ENCODE assay signal across 1 cellular context in the genomic region with DNA sequence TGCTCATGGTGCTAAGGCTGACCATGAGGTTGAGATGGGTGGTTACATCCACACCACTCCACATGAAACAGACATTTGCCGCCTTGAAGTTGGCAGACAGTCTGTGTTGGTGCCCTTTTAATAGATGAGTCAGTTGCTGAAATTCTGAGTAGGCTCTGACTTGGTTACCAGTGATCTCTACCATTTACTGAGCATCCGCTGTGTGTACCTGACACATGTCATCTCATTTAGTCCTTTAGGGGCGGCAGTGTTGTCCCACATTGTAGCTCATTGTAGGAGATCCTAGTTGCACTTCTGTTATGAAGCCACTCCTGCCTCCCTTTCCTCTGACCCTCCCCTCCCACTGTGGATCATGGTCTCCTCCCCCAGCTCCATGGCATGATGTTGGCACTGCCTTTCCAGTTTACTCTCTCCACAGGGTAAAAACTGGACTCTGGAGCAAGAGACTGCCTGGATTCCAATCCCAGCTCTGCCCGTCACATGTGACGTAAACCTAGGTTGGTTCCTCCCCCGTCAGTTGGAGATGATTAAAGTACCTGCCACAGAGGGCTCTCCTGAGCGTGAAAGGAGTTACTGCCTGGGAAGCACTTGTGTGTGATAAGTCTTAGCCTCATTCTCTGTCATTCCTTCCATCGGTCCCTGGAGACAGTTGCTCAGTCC.
TF ChIP-seq lines count a peak whose summit lies in the region.

No MANE protein-coding gene starts in this region.

TF ChIP-seq in GM23338, 12 proteins besides CTCF, POLR2A, EP300 and RAD21 (continued from another document):
- TF ChIP-seq NANOG (IDR thresholded peaks at IDR 0.05; ENCODE audit: borderline replicate concordance) = no peak
- no peak for TF ChIP-seq EZH2 (IDR thresholded peaks at IDR 0.05; ENCODE audit: low read depth, unreplicated experiment)
- TF ChIP-seq, protein P1, sequence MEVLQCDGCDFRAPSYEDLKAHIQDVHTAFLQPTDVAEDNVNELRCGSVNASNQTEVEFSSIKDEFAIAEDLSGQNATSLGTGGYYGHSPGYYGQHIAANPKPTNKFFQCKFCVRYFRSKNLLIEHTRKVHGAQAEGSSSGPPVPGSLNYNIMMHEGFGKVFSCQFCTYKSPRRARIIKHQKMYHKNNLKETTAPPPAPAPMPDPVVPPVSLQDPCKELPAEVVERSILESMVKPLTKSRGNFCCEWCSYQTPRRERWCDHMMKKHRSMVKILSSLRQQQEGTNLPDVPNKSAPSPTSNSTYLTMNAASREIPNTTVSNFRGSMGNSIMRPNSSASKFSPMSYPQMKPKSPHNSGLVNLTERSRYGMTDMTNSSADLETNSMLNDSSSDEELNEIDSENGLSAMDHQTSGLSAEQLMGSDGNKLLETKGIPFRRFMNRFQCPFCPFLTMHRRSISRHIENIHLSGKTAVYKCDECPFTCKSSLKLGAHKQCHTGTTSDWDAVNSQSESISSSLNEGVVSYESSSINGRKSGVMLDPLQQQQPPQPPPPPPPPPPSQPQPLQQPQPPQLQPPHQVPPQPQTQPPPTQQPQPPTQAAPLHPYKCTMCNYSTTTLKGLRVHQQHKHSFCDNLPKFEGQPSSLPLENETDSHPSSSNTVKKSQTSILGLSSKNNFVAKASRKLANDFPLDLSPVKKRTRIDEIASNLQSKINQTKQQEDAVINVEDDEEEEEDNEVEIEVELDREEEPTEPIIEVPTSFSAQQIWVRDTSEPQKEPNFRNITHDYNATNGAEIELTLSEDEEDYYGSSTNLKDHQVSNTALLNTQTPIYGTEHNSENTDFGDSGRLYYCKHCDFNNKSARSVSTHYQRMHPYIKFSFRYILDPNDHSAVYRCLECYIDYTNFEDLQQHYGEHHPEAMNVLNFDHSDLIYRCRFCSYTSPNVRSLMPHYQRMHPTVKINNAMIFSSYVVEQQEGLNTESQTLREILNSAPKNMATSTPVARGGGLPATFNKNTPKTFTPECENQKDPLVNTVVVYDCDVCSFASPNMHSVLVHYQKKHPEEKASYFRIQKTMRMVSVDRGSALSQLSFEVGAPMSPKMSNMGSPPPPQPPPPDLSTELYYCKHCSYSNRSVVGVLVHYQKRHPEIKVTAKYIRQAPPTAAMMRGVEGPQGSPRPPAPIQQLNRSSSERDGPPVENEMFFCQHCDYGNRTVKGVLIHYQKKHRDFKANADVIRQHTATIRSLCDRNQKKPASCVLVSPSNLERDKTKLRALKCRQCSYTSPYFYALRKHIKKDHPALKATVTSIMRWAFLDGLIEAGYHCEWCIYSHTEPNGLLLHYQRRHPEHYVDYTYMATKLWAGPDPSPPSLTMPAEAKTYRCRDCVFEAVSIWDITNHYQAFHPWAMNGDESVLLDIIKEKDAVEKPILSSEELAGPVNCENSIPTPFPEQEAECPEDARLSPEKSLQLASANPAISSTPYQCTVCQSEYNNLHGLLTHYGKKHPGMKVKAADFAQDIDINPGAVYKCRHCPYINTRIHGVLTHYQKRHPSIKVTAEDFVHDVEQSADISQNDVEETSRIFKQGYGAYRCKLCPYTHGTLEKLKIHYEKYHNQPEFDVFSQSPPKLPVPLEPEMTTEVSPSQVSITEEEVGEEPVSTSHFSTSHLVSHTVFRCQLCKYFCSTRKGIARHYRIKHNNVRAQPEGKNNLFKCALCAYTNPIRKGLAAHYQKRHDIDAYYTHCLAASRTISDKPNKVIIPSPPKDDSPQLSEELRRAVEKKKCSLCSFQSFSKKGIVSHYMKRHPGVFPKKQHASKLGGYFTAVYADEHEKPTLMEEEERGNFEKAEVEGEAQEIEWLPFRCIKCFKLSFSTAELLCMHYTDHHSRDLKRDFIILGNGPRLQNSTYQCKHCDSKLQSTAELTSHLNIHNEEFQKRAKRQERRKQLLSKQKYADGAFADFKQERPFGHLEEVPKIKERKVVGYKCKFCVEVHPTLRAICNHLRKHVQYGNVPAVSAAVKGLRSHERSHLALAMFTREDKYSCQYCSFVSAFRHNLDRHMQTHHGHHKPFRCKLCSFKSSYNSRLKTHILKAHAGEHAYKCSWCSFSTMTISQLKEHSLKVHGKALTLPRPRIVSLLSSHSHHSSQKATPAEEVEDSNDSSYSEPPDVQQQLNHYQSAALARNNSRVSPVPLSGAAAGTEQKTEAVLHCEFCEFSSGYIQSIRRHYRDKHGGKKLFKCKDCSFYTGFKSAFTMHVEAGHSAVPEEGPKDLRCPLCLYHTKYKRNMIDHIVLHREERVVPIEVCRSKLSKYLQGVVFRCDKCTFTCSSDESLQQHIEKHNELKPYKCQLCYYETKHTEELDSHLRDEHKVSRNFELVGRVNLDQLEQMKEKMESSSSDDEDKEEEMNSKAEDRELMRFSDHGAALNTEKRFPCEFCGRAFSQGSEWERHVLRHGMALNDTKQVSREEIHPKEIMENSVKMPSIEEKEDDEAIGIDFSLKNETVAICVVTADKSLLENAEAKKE (CRISPR knock-in tag; IDR thresholded peaks at IDR 0.05) = no peak
- TF ChIP-seq EZH2phosphoT487 (IDR thresholded peaks at IDR 0.05; ENCODE audit: unreplicated experiment) = no peak
